Comparison of ENCODE assay signal across 8 cellular contexts in the genomic region with DNA sequence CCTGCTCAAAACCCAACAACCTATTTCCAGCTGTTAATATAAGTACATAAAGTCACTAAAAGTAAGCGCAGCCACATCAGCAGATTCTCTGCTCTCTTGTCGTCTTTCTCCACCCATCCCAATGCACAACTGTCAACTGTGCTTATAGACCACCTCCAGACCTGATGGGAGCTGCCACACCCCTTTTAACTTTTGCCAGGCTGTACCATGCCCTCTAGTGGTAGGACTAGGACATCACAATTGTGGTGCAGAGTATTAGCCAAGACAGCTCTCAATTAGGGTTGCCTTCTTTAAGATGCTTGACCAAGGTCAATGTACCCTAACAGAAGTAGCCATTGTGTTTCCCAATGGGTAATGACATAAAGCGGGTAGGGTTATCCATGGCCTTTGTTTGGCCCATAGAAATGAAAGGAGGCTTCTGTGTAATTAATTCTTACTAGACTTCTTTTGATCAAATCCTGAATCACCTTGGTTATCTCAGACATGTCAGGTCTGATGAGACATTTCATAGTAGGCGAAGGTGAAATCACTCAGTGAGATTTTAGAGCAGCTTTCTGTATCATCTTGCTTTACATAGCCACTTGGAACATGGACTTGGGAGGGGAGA.
A peak's percentile ranks its signal among the peaks of the same experiment; 100 is the strongest.
DNase-seq lines count a peak whose midpoint lies in the region; ATAC-seq and TF ChIP-seq lines count a peak whose summit lies in the region.

No MANE protein-coding gene starts in this region.

- H3K27me3 Mint-ChIP-seq in T-helper 17 cell: peaks cover 42% of the 10 kb centered on the region

- H3K4me3 ChIP-seq in cardiac fibroblast (replicated peaks in 1 of 2; ENCODE audit: low read depth in 2 of 2, low read length in 2 of 2): no peak overlapping the region

- TF ChIP-seq POLR2A in GM18505 (IDR thresholded peaks at IDR 0.05; ENCODE audit: borderline replicate concordance, extremely low read depth, insufficient read depth, insufficient read length): no peak

- no peaks in the 10 kb centered on the region for H3K9me3 ChIP-seq in T-helper 17 cell (ENCODE audit: control insufficient read depth, low read length, poor library complexity, severe bottlenecking)

- TF ChIP-seq CTCF in cardiac fibroblast (IDR thresholded peaks at IDR 0.05; ENCODE audit: low read depth, low read length): peak; percentile 90

- H3K4me3 Mint-ChIP-seq in T-helper 17 cell: no peak overlapping the region

- H3K4me1 Mint-ChIP-seq in T-helper 17 cell: peaks cover 2% of the 10 kb centered on the region

- peaks cover 2% of the 10 kb centered on the region for H3K36me3 Mint-ChIP-seq in T-helper 17 cell (ENCODE audit: low read depth)

- ATAC-seq in GM18505 (IDR thresholded peaks at IDR 0.05; ENCODE audit: unreplicated experiment) (peak; percentile 70), HG02970 (IDR thresholded peaks at IDR 0.05; ENCODE audit: low FRiP score, unreplicated experiment) (peak; percentile 77), T-helper 17 cell (peak; percentile 86)

- DNase-seq in AG20443 (ENCODE audit: low spot score): peak; percentile 69
- DNase-seq in NCI-H146 (lab: John Stamatoyannopoulos, UW): peak; percentile 47
- peak in 1 of 3 donors; percentile 19 for DNase-seq in T-helper 17 cell
- peak; percentile 76 for DNase-seq in cardiac fibroblast (ENCODE audit: low read depth in 2 of 2)
- peak; percentile 68 for DNase-seq in kidney tubule cell (ENCODE audit: low spot score)
- DNase-seq in stimulated activated CD8-positive, alpha-beta memory T cell treated with anti-CD3 and anti-CD28 coated beads, Interleukin-4, amount 100 ng/mL, for 24 hours (ENCODE audit: low read depth): peak; percentile 9

- H3K27ac Mint-ChIP-seq in T-helper 17 cell: no peak overlapping the region
